In the genomic region with DNA sequence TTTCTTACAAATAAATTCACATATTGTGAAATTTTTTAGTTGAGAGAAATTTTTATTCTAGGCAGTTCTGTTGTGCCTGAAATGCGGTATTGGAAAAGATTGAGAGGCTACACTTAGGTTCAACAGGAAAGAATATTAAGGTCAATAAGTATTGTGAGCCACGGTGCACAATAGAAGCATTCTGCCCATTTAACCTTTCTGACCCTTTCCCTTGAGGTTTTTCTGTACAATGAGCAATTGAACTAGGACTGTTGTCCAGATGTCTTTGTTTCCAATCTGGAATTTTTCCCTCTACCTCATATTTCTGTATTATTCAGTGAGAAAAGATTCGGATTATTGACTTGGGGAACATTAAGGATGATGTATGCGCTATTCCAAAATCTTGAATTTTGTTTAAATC, we compare ENCODE assay signal across 1 cellular context.
TF ChIP-seq lines count a peak whose summit lies in the region.

No MANE protein-coding gene starts in this region.

TF ChIP-seq in HepG2, 621 proteins besides CTCF, POLR2A, EP300 and RAD21 (continued from another document):
- TF ChIP-seq, protein P1, sequence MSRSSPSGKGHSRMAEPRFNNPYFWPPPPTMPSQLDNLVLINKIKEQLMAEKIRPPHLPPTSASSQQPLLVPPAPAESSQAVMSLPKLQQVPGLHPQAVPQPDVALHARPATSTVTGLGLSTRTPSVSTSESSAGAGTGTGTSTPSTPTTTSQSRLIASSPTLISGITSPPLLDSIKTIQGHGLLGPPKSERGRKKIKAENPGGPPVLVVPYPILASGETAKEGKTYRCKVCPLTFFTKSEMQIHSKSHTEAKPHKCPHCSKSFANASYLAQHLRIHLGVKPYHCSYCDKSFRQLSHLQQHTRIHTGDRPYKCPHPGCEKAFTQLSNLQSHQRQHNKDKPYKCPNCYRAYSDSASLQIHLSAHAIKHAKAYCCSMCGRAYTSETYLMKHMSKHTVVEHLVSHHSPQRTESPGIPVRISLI (CRISPR knock-in tag; IDR thresholded peaks at IDR 0.05; ENCODE audit: borderline replicate concordance), result no peak
- TF ChIP-seq EEA1 (CRISPR knock-in tag; IDR thresholded peaks at IDR 0.05; ENCODE audit: borderline replicate concordance) (no peak), ZNF383 (CRISPR knock-in tag; IDR thresholded peaks at IDR 0.05; ENCODE audit: borderline replicate concordance) (no peak), RBFOX2 (IDR thresholded peaks at IDR 0.05; ENCODE audit: low read depth, low read length) (no peak), JUNB (CRISPR knock-in tag; IDR thresholded peaks at IDR 0.05; ENCODE audit: borderline replicate concordance) (no peak), NR2F1 (CRISPR knock-in tag; IDR thresholded peaks at IDR 0.05) (peak; percentile 35 to 51; a peak in 2 of 4 replicates), RBAK (CRISPR knock-in tag; IDR thresholded peaks at IDR 0.05) (no peak), RAD51 (IDR thresholded peaks at IDR 0.05; ENCODE audit: borderline replicate concordance) (no peak)
